Comparison of ENCODE assay signal across 8 cellular contexts in genomic region chr7:112556633-112557032, GRCh38.
A peak's percentile ranks its signal among the peaks of the same experiment; 100 is the strongest.
DNase-seq lines count a peak whose midpoint lies in the region; ATAC-seq and TF ChIP-seq lines count a peak whose summit lies in the region.

No MANE protein-coding gene starts in this region.

- no peak overlapping the region for H3K27ac ChIP-seq in RWPE2 (ENCODE audit: poor library complexity, severe bottlenecking)

- H3K27me3 ChIP-seq in RWPE2 (ENCODE audit: insufficient read depth, poor library complexity, severe bottlenecking) = no peaks in the 10 kb centered on the region

- peak; percentile 26 for DNase-seq in GM10266 (ENCODE audit: extremely low spot score)
- DNase-seq in RWPE2 (ENCODE audit: low spot score) = no peak
- no peak for DNase-seq in head of caudate nucleus
- no peak for DNase-seq in HuH-7 (ENCODE audit: low spot score)
- no peak for DNase-seq in HK-2 (ENCODE audit: unreplicated experiment)
- no peak for DNase-seq in stimulated activated CD4-positive, alpha-beta T cell treated with anti-CD3 and anti-CD28 coated beads, Interleukin-4, amount 100 ng/mL, for 24 hours

- ATAC-seq in GM19438 (IDR thresholded peaks at IDR 0.05; ENCODE audit: low read depth, unreplicated experiment) (peak; percentile 65), HG03097 (IDR thresholded peaks at IDR 0.05; ENCODE audit: low FRiP score, unreplicated experiment) (peak; percentile 89), RWPE2 (ENCODE audit: low read depth) (peak; percentile 84)

- H3K9me3 ChIP-seq in RWPE2 (ENCODE audit: severe bottlenecking) = no peaks in the 10 kb centered on the region

- no peaks in the 10 kb centered on the region for H3K4me1 ChIP-seq in RWPE2 (ENCODE audit: insufficient read depth, poor library complexity, severe bottlenecking)

- TF ChIP-seq CTCF in GM10266 (IDR thresholded peaks at IDR 0.05; ENCODE audit: control insufficient read depth, insufficient read depth, low read depth, missing control alignments) (no peak), RWPE2 (IDR thresholded peaks at IDR 0.05; ENCODE audit: poor library complexity, severe bottlenecking) (no peak)

- no peak overlapping the region for H3K4me3 ChIP-seq in RWPE2 (ENCODE audit: severe bottlenecking)

- H3K36me3 ChIP-seq in RWPE2 (ENCODE audit: low read depth) = no peaks in the 10 kb centered on the region

- intact Hi-C loops in head of caudate nucleus (cut with DNase I) = no loop called here
